8 cellular contexts compared by ENCODE assay signal in genomic region chr9:32384364-32385134, GRCh38. TPM values are rescaled to one million over a fixed set of nuclear protein-coding genes. Genes with fewer than 3 reads are reported as not detected.
DNase-seq lines count a peak whose midpoint lies in the region; ATAC-seq and TF ChIP-seq lines count a peak whose summit lies in the region.

Gene ACO1, plus strand, starts transcription at chr9:32384643. Its CDS starts 20,864 bp downstream, at chr9:32405507.

- peaks cover 5 to 7% of the 10 kb centered on the region in 2 donors for H3K4me1 ChIP-seq in lung (ENCODE audit: control insufficient read depth in 2 of 2, insufficient read depth in 2 of 2, low read length in 2 of 2)

- CTCF ChIA-PET in activated CD8-positive, alpha-beta T cell treated with anti-CD3 and anti-CD28 coated beads, Interleukin-2, amount 10 ng/mL, durations not matched to agents 7 days and 5 days (lab: Charles Lee) = interaction anchor here (0.7 to 5.4 kb wide), 10 partner anchors 12 to 584 kb away, joined by 3 to 86 read pairs (median 6); partner anchors contain the start of genes NDUFB6 and RIGI

- POLR2A ChIA-PET in activated CD8-positive, alpha-beta T cell treated with anti-CD3 and anti-CD28 coated beads, Interleukin-2, amount 10 ng/mL, durations not matched to agents 7 days and 5 days (lab: Charles Lee) = interaction anchor here (0.6 to 1.2 kb wide), 6 partner anchors 118 to 196 kb away, joined by 3 to 6 read pairs (median 3); partner anchors contain the start of genes NDUFB6 and RIGI

- H3K27ac ChIP-seq in lung (ENCODE audit: low read depth in 1 of 2, low read length in 1 of 2) = peak within 1 kb of the TSS; percentile 88 to 98

- H3K4me3 Mint-ChIP-seq in activated CD8-positive, alpha-beta T cell treated with anti-CD3 and anti-CD28 coated beads, Interleukin-2, amount 10 ng/mL, durations not matched to agents 7 days and 5 days = peak within 1 kb of the TSS; percentile 78

- H3K9me3 ChIP-seq in lung (ENCODE audit: control insufficient read depth in 2 of 2, insufficient read depth in 1 of 2, low read length in 1 of 2) = no peaks in the 10 kb centered on the region

- H3K27me3 Mint-ChIP-seq in activated CD8-positive, alpha-beta T cell treated with anti-CD3 and anti-CD28 coated beads, Interleukin-2, amount 10 ng/mL, durations not matched to agents 7 days and 5 days (ENCODE audit: low read depth) = peaks cover 31% of the 10 kb centered on the region

- no peak for TF ChIP-seq CTCF in lung (IDR thresholded peaks at IDR 0.05; ENCODE audit: control extremely low read depth, extremely low read depth)

- peaks cover 11% of the 10 kb centered on the region for H3K4me1 Mint-ChIP-seq in activated CD8-positive, alpha-beta T cell treated with anti-CD3 and anti-CD28 coated beads, Interleukin-2, amount 10 ng/mL, durations not matched to agents 7 days and 5 days (ENCODE audit: low read depth)

- no peaks in the 10 kb centered on the region for H3K36me3 ChIP-seq in lung (ENCODE audit: control insufficient read depth in 2 of 2, insufficient read depth in 2 of 2, low read length in 2 of 2)

- no peaks in the 10 kb centered on the region for H3K9me3 Mint-ChIP-seq in activated CD8-positive, alpha-beta T cell treated with anti-CD3 and anti-CD28 coated beads, Interleukin-2, amount 10 ng/mL, durations not matched to agents 7 days and 5 days (ENCODE audit: insufficient read depth)

- no peaks in the 10 kb centered on the region for H3K27me3 ChIP-seq in lung (ENCODE audit: control insufficient read depth, insufficient read depth)

- DNase-seq in CD1c-positive myeloid dendritic cell (ENCODE audit: extremely low spot score) (peak; percentile 86), NCI-H774 (lab: John Stamatoyannopoulos, UW) (peak; percentile 74), ecto neural progenitor cell (ENCODE audit: low spot score) (peak; percentile 93), lung (ENCODE audit: low spot score) (peak; percentile 88)
- DNase-seq in activated CD8-positive, alpha-beta T cell treated with anti-CD3 and anti-CD28 coated beads, Interleukin-2, amount 10 ng/mL, durations not matched to agents 7 days and 5 days = peak; percentile 87
- peak; percentile 56 to 85 (median 71) for DNase-seq in stimulated activated CD4-positive, alpha-beta T cell treated with anti-CD3 and anti-CD28 coated beads, TNF-alpha, amount 100 ng/mL, for 24 hours (ENCODE audit: low read depth in 3 of 3)

- ATAC-seq in GM19324 (IDR thresholded peaks at IDR 0.05; ENCODE audit: low FRiP score, unreplicated experiment) (peak; percentile 99), HG03457 (IDR thresholded peaks at IDR 0.05; ENCODE audit: unreplicated experiment) (peak; percentile 95), lung (ENCODE audit: insufficient read depth, low FRiP score) (peak; percentile 97)
- peak; percentile 98 for ATAC-seq in activated CD8-positive, alpha-beta T cell treated with anti-CD3 and anti-CD28 coated beads, Interleukin-2, amount 10 ng/mL, durations not matched to agents 7 days and 5 days

- H3K27ac Mint-ChIP-seq in activated CD8-positive, alpha-beta T cell treated with anti-CD3 and anti-CD28 coated beads, Interleukin-2, amount 10 ng/mL, durations not matched to agents 7 days and 5 days = no peak within 1 kb of the TSS

- peak within 1 kb of the TSS; percentile 95 for H3K4me3 ChIP-seq in lung

- no peaks in the 10 kb centered on the region for H3K36me3 Mint-ChIP-seq in activated CD8-positive, alpha-beta T cell treated with anti-CD3 and anti-CD28 coated beads, Interleukin-2, amount 10 ng/mL, durations not matched to agents 7 days and 5 days (ENCODE audit: low read depth)

- WGBS in lung, 2 donors = 0 to 1% methylated on average over 63 to 71 of the region's 71 CpGs

RNA-seq across cellular contexts. Expression of gene ACO1, which starts in this region (rescaled TPM):
- 1 to 10 TPM; 8.6 to 8.8 TPM for total RNA-seq in activated CD8-positive, alpha-beta T cell treated with anti-CD3 and anti-CD28 coated beads, Interleukin-2, amount 10 ng/mL, durations not matched to agents 7 days and 5 days
- total RNA-seq in lung = 10 to 100 TPM; 24.7 to 47.1 TPM
- 10 to 100 TPM; 12.5 to 19.0 TPM for polyA plus RNA-seq in lung

Comparison
In these comparisons a context has a peak if more than half of its experiments do, and no peak if none do; other contexts are left out.
1. Peak in every context shown above with its lines: DNase-seq, ATAC-seq, H3K4me3 ChIP-seq and H3K27ac ChIP-seq.